Comparison of ENCODE assay signal across 20 cellular contexts in genomic region chr18:60196818-60197217, GRCh38.
"Had no signal": no experiment of that assay in that cellular context is flagged by ENCODE, and none has a peak within 500 bp of the region (broad histone marks: within the 10 kb centered on the region; RNA-seq: fewer than 3 reads in every experiment).

No MANE protein-coding gene starts in this region.

- H3K4me1 ChIP-seq: esophagus squamous epithelium, heart left ventricle, right atrium auricular region, sigmoid colon, stomach, suprapubic skin, thyroid gland, upper lobe of left lung, uterus had no signal

- H3K36me3 Mint-ChIP-seq: naive thymus-derived CD8-positive, alpha-beta T cell had no signal

- H3K9me3 Mint-ChIP-seq: dendritic cell treated with granulocyte-macrophage colony-stimulating factor and Interleukin-4, amounts not matched to agents 40 ng/mL and 50 ng/mL, for 4 days had no signal

- H3K4me3 Mint-ChIP-seq: dendritic cell treated with granulocyte-macrophage colony-stimulating factor and Interleukin-4, amounts not matched to agents 40 ng/mL and 50 ng/mL, for 4 days; effector memory CD8-positive, alpha-beta T cell; naive thymus-derived CD8-positive, alpha-beta T cell had no signal

- ATAC-seq: effector memory CD8-positive, alpha-beta T cell; heart left ventricle; left colon; mucosa of descending colon; naive thymus-derived CD8-positive, alpha-beta T cell had no signal

- H3K27ac ChIP-seq: esophagus squamous epithelium, heart left ventricle, right atrium auricular region, sigmoid colon, skin epidermis, stomach, suprapubic skin, thyroid gland, upper lobe of left lung, uterus had no signal

- H3K4me1 Mint-ChIP-seq: naive thymus-derived CD8-positive, alpha-beta T cell had no signal

- H3K27me3 Mint-ChIP-seq: dendritic cell treated with granulocyte-macrophage colony-stimulating factor and Interleukin-4, amounts not matched to agents 40 ng/mL and 50 ng/mL, for 4 days; effector memory CD8-positive, alpha-beta T cell; naive thymus-derived CD8-positive, alpha-beta T cell had no signal

- H3K4me3 ChIP-seq: esophagus squamous epithelium, heart left ventricle, mucosa of descending colon, right atrium auricular region, sigmoid colon, skin epidermis, stomach, suprapubic skin, thyroid gland, upper lobe of left lung, uterus had no signal

- H3K36me3 ChIP-seq: esophagus squamous epithelium, heart left ventricle, right atrium auricular region, sigmoid colon, stomach, suprapubic skin, thyroid gland, upper lobe of left lung, uterus had no signal

- H3K27me3 ChIP-seq: esophagus squamous epithelium, heart left ventricle, right atrium auricular region, sigmoid colon, stomach, suprapubic skin, thyroid gland, upper lobe of left lung, uterus had no signal

- DNase-seq: effector memory CD8-positive, alpha-beta T cell; esophagus squamous epithelium; heart left ventricle; hippocampal formation; left colon; mammary epithelial cell; mucosa of descending colon; naive thymus-derived CD8-positive, alpha-beta T cell; posterior cingulate gyrus; sigmoid colon; stimulated activated CD4-positive, alpha-beta T cell treated with anti-CD3 and anti-CD28 coated beads, Interleukin-2, amount 100 ng/mL, for 24 hours; stimulated activated naive CD4-positive, alpha-beta T cell; stomach; thyroid gland; upper lobe of left lung; uterus had no signal

- H3K27ac Mint-ChIP-seq: dendritic cell treated with granulocyte-macrophage colony-stimulating factor and Interleukin-4, amounts not matched to agents 40 ng/mL and 50 ng/mL, for 4 days; effector memory CD8-positive, alpha-beta T cell; naive thymus-derived CD8-positive, alpha-beta T cell had no signal
